17 cellular contexts compared by ENCODE assay signal in genomic region chr2:100964222-100964621, GRCh38. TPM values are rescaled to one million over a fixed set of nuclear protein-coding genes. Genes with fewer than 3 reads are reported as not detected.
A peak's percentile ranks its signal among the peaks of the same experiment; 100 is the strongest.
DNase-seq lines count a peak whose midpoint lies in the region; ATAC-seq and TF ChIP-seq lines count a peak whose summit lies in the region.
"Had no signal": no experiment of that assay in that cellular context is flagged by ENCODE, and none has a peak within 500 bp of the region (broad histone marks: within the 10 kb centered on the region; RNA-seq: fewer than 3 reads in every experiment).

No MANE protein-coding gene starts in this region.

- no peak overlapping the region for H2BK120ac ChIP-seq in neuronal stem cell (ENCODE audit: low read depth, low read length)

- no peak overlapping the region for H3K9ac ChIP-seq in PC-3 (ENCODE audit: low read length)
- H3K9ac ChIP-seq in neuronal stem cell (ENCODE audit: low read depth, low read length, poor library complexity), result no peak overlapping the region

- no peak overlapping the region for H2AFZ ChIP-seq in PC-3 (ENCODE audit: low read length)
- no peak overlapping the region for H2AFZ ChIP-seq in neuronal stem cell (ENCODE audit: low read length)

- TF ChIP-seq CTCF in CD4-positive, alpha-beta T cell (IDR thresholded peaks at IDR 0.05), result no peak
- TF ChIP-seq CTCF in sigmoid colon (IDR thresholded peaks at IDR 0.05), result no peak
- TF ChIP-seq CTCF in PC-3 (conservative IDR thresholded peaks at IDR 0.05; ENCODE audit: low read depth, low read length), result no peak

- no peak overlapping the region for H3K4ac ChIP-seq in neuronal stem cell (ENCODE audit: low read length)

- no TSS peak for BruUV-seq in PC-3 (replicated peaks; lab: Mats Ljungman, UMichigan)

- no peak overlapping the region for H2BK5ac ChIP-seq in neuronal stem cell (ENCODE audit: low read length)

- no peaks in the 10 kb centered on the region for H3K9me2 ChIP-seq in PC-3 (replicated peaks; ENCODE audit: low read length)

- no peak overlapping the region for H4K91ac ChIP-seq in neuronal stem cell (ENCODE audit: low read depth, low read length, poor library complexity)

- peak; percentile 58 for DNase-seq in activated effector memory CD4-positive, alpha-beta T cell treated with anti-CD3 and anti-CD28 coated beads, Interleukin-2, amount 50 U/mL, for 16 hours
- DNase-seq in activated effector memory CD4-positive, alpha-beta T cell treated with Interleukin-2 at 50 U/mL for 16 hours, result no peak
- DNase-seq in CD4-positive, alpha-beta T cell, result peak in 5 of 10 experiments; percentile 16 to 22 (median 19)
- DNase-seq in T-helper 17 cell (no peak), sigmoid colon (peak; percentile 5), PC-3 (no peak), neuronal stem cell (ENCODE audit: low spot score) (no peak)
- DNase-seq: BE2C; GF-D8; NCI-H1105 treated with DMSO at 0.1 percent for 48 hours; NCI-H1694; NCI-H2107; NCI-H510A; NCI-H748 treated with DMSO at 0.1 percent for 48 hours; NK-92 treated with Interleukin-12 subunit alpha and Interleukin-12 subunit beta, amount 100 ng/mL, for 24 hours had no signal

- H3K27me3 Mint-ChIP-seq in CD4-positive, alpha-beta T cell, result no peaks in the 10 kb centered on the region
- H3K27me3 Mint-ChIP-seq in T-helper 17 cell, result no peaks in the 10 kb centered on the region

- ATAC-seq in CD4-positive, alpha-beta T cell (ENCODE audit: poor library complexity), result peak; percentile 77
- ATAC-seq in T-helper 17 cell (no peak), PC-3 (no peak)
- ATAC-seq: K562 had no signal

- CTCF ChIA-PET in CD4-positive, alpha-beta T cell (lab: Charles Lee), result no interaction called here
- CTCF ChIA-PET in PC-3 (lab: Charles Lee), result no interaction called here

- no peak overlapping the region for H3K14ac ChIP-seq in neuronal stem cell (ENCODE audit: low read length)

- intact Hi-C loops in CD4-positive, alpha-beta T cell (cut with DNase I, micrococcal nuclease), result no loop called here
- intact Hi-C loops in sigmoid colon (cut with DNase I) (no loop called here), PC-3 (cut with micrococcal nuclease) (no loop called here)

- no peak for TF ChIP-seq POLR2A in sigmoid colon (IDR thresholded peaks at IDR 0.05)

- POLR2A ChIA-PET in CD4-positive, alpha-beta T cell (lab: Charles Lee), result no interaction called here
- POLR2A ChIA-PET in PC-3 (lab: Charles Lee; ENCODE audit: unreplicated experiment), result no interaction called here

- peaks cover 8% of the 10 kb centered on the region for H3K4me1 Mint-ChIP-seq in CD4-positive, alpha-beta T cell (ENCODE audit: low read depth)
- peaks cover 7% of the 10 kb centered on the region for H3K4me1 Mint-ChIP-seq in T-helper 17 cell

- H3K4me3 ChIP-seq in sigmoid colon, result no peak overlapping the region
- H3K4me3 ChIP-seq in PC-3 (ENCODE audit: low read length), result no peak overlapping the region
- H3K4me3 ChIP-seq in neuronal stem cell (ENCODE audit: low read length in 2 of 2), result no peak overlapping the region
- H3K4me3 ChIP-seq: K562 had no signal

- H3K9me3 Mint-ChIP-seq in CD4-positive, alpha-beta T cell, result no peaks in the 10 kb centered on the region
- H3K9me3 Mint-ChIP-seq: CD4-positive, CD25-positive, alpha-beta regulatory T cell had no signal

- no peak overlapping the region for H4K8ac ChIP-seq in neuronal stem cell (ENCODE audit: low read depth, low read length)

- no peaks in the 10 kb centered on the region for H3F3A ChIP-seq in PC-3 (ENCODE audit: low read length, unreplicated experiment)

- H3K36me3 Mint-ChIP-seq in CD4-positive, alpha-beta T cell (ENCODE audit: low read depth), result no peaks in the 10 kb centered on the region
- no peaks in the 10 kb centered on the region for H3K36me3 Mint-ChIP-seq in T-helper 17 cell (ENCODE audit: low read depth)
- H3K36me3 Mint-ChIP-seq: CD4-positive, CD25-positive, alpha-beta regulatory T cell had no signal

- no peak overlapping the region for H2AK5ac ChIP-seq in neuronal stem cell (ENCODE audit: low read depth, low read length)

- H4K20me1 ChIP-seq in PC-3 (ENCODE audit: low read length), result no peaks in the 10 kb centered on the region

- no peaks in the 10 kb centered on the region for H3K9me3 ChIP-seq in CD4-positive, alpha-beta T cell (ENCODE audit: control insufficient read depth, low read length)
- H3K9me3 ChIP-seq in T-helper 17 cell (ENCODE audit: control insufficient read depth, low read length, poor library complexity, severe bottlenecking), result no peaks in the 10 kb centered on the region
- H3K9me3 ChIP-seq in sigmoid colon, result no peaks in the 10 kb centered on the region
- no peaks in the 10 kb centered on the region for H3K9me3 ChIP-seq in PC-3 (ENCODE audit: low read length)
- no peaks in the 10 kb centered on the region for H3K9me3 ChIP-seq in neuronal stem cell (replicated peaks in 1 of 2; ENCODE audit: control insufficient read depth in 2 of 2, insufficient read depth in 1 of 2, low read depth in 1 of 2, low read length in 2 of 2)
- H3K9me3 ChIP-seq: BE2C had no signal

- no peaks in the 10 kb centered on the region for H3K79me2 ChIP-seq in PC-3 (ENCODE audit: low read length)

- H3K27me3 ChIP-seq in CD4-positive, alpha-beta T cell (ENCODE audit: control insufficient read depth, insufficient read depth, low read length), result no peaks in the 10 kb centered on the region
- H3K27me3 ChIP-seq in sigmoid colon (no peaks in the 10 kb centered on the region), PC-3 (ENCODE audit: low read length) (no peaks in the 10 kb centered on the region), neuronal stem cell (ENCODE audit: control insufficient read depth in 3 of 3, insufficient read depth in 3 of 3, low read depth in 1 of 3, low read length in 3 of 3) (peaks cover 0 to 9% (median 0%) of the 10 kb centered on the region in 3 experiments)
- H3K27me3 ChIP-seq: BE2C had no signal

- H3K23ac ChIP-seq in neuronal stem cell (ENCODE audit: low read depth, low read length, poor library complexity), result no peak overlapping the region

- H3K27ac Mint-ChIP-seq in CD4-positive, alpha-beta T cell, result peak overlapping the region; percentile 43
- no peak overlapping the region for H3K27ac Mint-ChIP-seq in T-helper 17 cell
- H3K27ac Mint-ChIP-seq: CD4-positive, CD25-positive, alpha-beta regulatory T cell had no signal

- WGBS in sigmoid colon, 2 donors, result 70 to 90% methylated on average over 12 of the region's 12 CpGs
- no CpG with 5 or more reads among the region's 12 CpGs for WGBS in neuronal stem cell (ENCODE audit: extremely low coverage in 2 of 2, insufficient read length in 2 of 2, insufficient replicate concordance in 1 of 2), 2 donors

- H3K4me2 ChIP-seq in PC-3 (ENCODE audit: low read length) (no peak overlapping the region), neuronal stem cell (ENCODE audit: insufficient read depth, low read length, poor library complexity, severe bottlenecking) (no peak overlapping the region)

- no peaks in the 10 kb centered on the region for H3K79me1 ChIP-seq in neuronal stem cell (ENCODE audit: low read depth, low read length)

- H2BK15ac ChIP-seq in neuronal stem cell (ENCODE audit: low read length), result no peak overlapping the region

- H2BK12ac ChIP-seq in neuronal stem cell (ENCODE audit: low read length), result no peak overlapping the region

- no peak overlapping the region for H3K18ac ChIP-seq in neuronal stem cell (ENCODE audit: low read length)

- H3K27ac ChIP-seq in CD4-positive, alpha-beta T cell (ENCODE audit: low read depth, low read length), result no peak overlapping the region
- H3K27ac ChIP-seq in sigmoid colon (no peak overlapping the region), PC-3 (ENCODE audit: low read length) (no peak overlapping the region), neuronal stem cell (replicated peaks; ENCODE audit: low read length) (no peak overlapping the region)

- H3K4me3 Mint-ChIP-seq in CD4-positive, alpha-beta T cell, result no peak overlapping the region
- H3K4me3 Mint-ChIP-seq in T-helper 17 cell, result peak overlapping the region; percentile 9
- H3K4me3 Mint-ChIP-seq: CD4-positive, CD25-positive, alpha-beta regulatory T cell had no signal

- H3K36me3 ChIP-seq in sigmoid colon (peaks cover 0 to 7% (median 3%) of the 10 kb centered on the region in 4 donors), PC-3 (ENCODE audit: low read depth, low read length) (peaks cover 30% of the 10 kb centered on the region; the same call in 1 of the 2 replicates), neuronal stem cell (replicated peaks in 1 of 2; ENCODE audit: control insufficient read depth in 2 of 2, insufficient read depth in 2 of 2, low read length in 2 of 2) (no peaks in the 10 kb centered on the region)
- H3K36me3 ChIP-seq: BE2C had no signal

- TF ChIP-seq EP300 in sigmoid colon (IDR thresholded peaks at IDR 0.05), result no peak

- peaks cover 0 to 13% (median 4%) of the 10 kb centered on the region in 4 donors for H3K4me1 ChIP-seq in sigmoid colon
- peaks cover 7% of the 10 kb centered on the region for H3K4me1 ChIP-seq in PC-3 (ENCODE audit: insufficient read depth, low read length)
- no peaks in the 10 kb centered on the region for H3K4me1 ChIP-seq in neuronal stem cell (ENCODE audit: control insufficient read depth in 2 of 2, insufficient read depth in 1 of 2, low read depth in 1 of 2, low read length in 2 of 2)
- H3K4me1 ChIP-seq: BE2C had no signal

RNA-seq across cellular contexts. Expression of gene RPL31, which starts 37.9 kb away (rescaled TPM):
- total RNA-seq in CD4-positive, alpha-beta T cell, result 1,000 to 10,000 TPM; 2,901 to 2,913 TPM
- total RNA-seq in T-helper 17 cell, result 1,000 to 10,000 TPM; 1,930 to 1,963 TPM
- 1,000 to 10,000 TPM; 1,030 to 2,345 (median 1,749) TPM for total RNA-seq in sigmoid colon
- polyA plus RNA-seq in sigmoid colon, result 1,000 to 10,000 TPM; 5,415 to 7,327 (median 5,660) TPM
- 638 and 756 TPM in 2 replicates for total RNA-seq in PC-3 (2014; rRNA removed)
- 2,267 TPM for polyA plus RNA-seq in neuronal stem cell (2013, experiment 1 of 2)
- 2,302 TPM for polyA plus RNA-seq in neuronal stem cell (2013, experiment 2 of 2)

Comparison
In these comparisons a context has a peak if more than half of its experiments do, and no peak if none do; other contexts are left out.
1. DNase-seq: peak in activated effector memory CD4-positive, alpha-beta T cell treated with anti-CD3 and anti-CD28 coated beads, Interleukin-2, amount 50 U/mL, for 16 hours (single experiment) and sigmoid colon (single experiment); none in activated effector memory CD4-positive, alpha-beta T cell treated with Interleukin-2 at 50 U/mL for 16 hours (single experiment), T-helper 17 cell (0 of 3), PC-3 (single experiment) and neuronal stem cell (single experiment).